Comparison of ENCODE assay signal across 1 cellular context in the genomic region with DNA sequence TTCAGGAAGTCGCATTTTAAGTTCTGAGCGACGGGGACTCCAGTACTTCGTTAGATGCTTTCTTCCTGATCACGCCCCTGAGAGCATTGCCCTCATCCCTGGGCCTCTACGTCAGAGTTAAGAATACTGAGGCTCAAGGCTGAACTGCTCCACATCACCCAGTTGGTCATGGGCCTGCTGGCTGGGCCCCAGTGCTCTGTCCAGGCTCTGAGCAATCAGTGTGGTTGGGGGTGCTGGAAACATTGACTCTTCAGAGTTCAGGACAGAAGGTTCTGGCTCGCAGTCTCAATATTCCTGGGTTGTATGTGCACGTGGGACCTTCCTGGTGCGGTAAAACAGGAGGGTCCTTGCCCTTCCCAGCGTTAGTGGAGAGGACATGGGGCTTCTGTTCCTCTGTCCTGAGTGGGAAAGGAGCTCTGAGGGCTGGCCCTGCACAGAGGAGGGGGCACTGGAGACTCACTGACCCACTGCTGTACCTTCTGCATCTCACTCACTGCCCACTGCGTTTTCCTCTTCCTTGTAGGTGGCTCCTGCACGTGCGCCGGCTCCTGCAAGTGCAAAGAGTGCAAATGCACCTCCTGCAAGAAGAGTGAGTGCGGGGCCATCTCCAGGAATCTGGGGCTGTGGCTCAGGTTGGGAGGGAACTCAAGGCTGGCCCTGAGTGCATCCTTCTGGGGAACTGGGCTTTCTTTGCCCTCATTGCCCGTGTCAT.
A peak's percentile ranks its signal among the peaks of the same experiment; 100 is the strongest.
TF ChIP-seq lines count a peak whose summit lies in the region.

No MANE protein-coding gene starts in this region.

TF ChIP-seq in HepG2, 621 proteins besides CTCF, POLR2A, EP300 and RAD21 (continued from another document and continues in another):
- TF ChIP-seq, protein P1, sequence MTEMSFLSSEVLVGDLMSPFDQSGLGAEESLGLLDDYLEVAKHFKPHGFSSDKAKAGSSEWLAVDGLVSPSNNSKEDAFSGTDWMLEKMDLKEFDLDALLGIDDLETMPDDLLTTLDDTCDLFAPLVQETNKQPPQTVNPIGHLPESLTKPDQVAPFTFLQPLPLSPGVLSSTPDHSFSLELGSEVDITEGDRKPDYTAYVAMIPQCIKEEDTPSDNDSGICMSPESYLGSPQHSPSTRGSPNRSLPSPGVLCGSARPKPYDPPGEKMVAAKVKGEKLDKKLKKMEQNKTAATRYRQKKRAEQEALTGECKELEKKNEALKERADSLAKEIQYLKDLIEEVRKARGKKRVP (CRISPR knock-in tag; IDR thresholded peaks at IDR 0.05), result no peak
- TF ChIP-seq ZNF317 (CRISPR knock-in tag; IDR thresholded peaks at IDR 0.05) (no peak), FOXK1 (CRISPR knock-in tag; IDR thresholded peaks at IDR 0.05; ENCODE audit: borderline replicate concordance, low read depth) (no peak), ZMYM2 (CRISPR knock-in tag; IDR thresholded peaks at IDR 0.05) (no peak), ZNF431 (CRISPR knock-in tag; IDR thresholded peaks at IDR 0.05; ENCODE audit: borderline replicate concordance, low read depth) (no peak), ISX (CRISPR knock-in tag; conservative IDR thresholded peaks at IDR 0.05) (no peak), NFKBIZ (CRISPR knock-in tag; IDR thresholded peaks at IDR 0.05) (0 out of 2 replicates have a peak, but pooled peaks have one; percentile 43), XRCC5 (optimal IDR thresholded peaks at IDR 0.05; ENCODE audit: low read length) (peak; percentile 2), IKZF4 (CRISPR knock-in tag; IDR thresholded peaks at IDR 0.05; ENCODE audit: borderline replicate concordance, low read depth, not compliant biosample characterization) (peak; percentile 43), PHF8 (CRISPR knock-in tag; IDR thresholded peaks at IDR 0.05) (no peak), ATF7-NPFF (CRISPR knock-in tag; IDR thresholded peaks at IDR 0.05; ENCODE audit: low read depth) (no peak), ZFP82 (CRISPR knock-in tag; IDR thresholded peaks at IDR 0.05; ENCODE audit: borderline replicate concordance) (no peak), PLRG1 (conservative IDR thresholded peaks at IDR 0.05) (no peak), MAFG (CRISPR knock-in tag; IDR thresholded peaks at IDR 0.05) (no peak), ZFY (CRISPR knock-in tag; IDR thresholded peaks at IDR 0.05) (no peak), ZNF3 (CRISPR knock-in tag; IDR thresholded peaks at IDR 0.05) (no peak), SOX6 (IDR thresholded peaks at IDR 0.05) (no peak), SOX6 (CRISPR knock-in tag; IDR thresholded peaks at IDR 0.05) (0 out of 2 replicates have a peak, but pooled peaks have one; percentile 6), ZNF343 (CRISPR knock-in tag; IDR thresholded peaks at IDR 0.05) (peak; percentile 13; the same call in 1 of the 2 replicates), ATF7 (IDR thresholded peaks at IDR 0.05) (no peak), ATF7 (CRISPR knock-in tag; IDR thresholded peaks at IDR 0.05) (no peak), MIER3 (CRISPR knock-in tag; IDR thresholded peaks at IDR 0.05; ENCODE audit: borderline replicate concordance) (no peak), KDM2A (CRISPR knock-in tag; IDR thresholded peaks at IDR 0.05; ENCODE audit: borderline replicate concordance, low read depth) (no peak), ZNF382 (CRISPR knock-in tag; IDR thresholded peaks at IDR 0.05; ENCODE audit: borderline replicate concordance) (no peak), SYNCRIP (IDR thresholded peaks at IDR 0.05; ENCODE audit: insufficient read depth, low read depth, low read length) (no peak), HDAC1 (CRISPR knock-in tag; IDR thresholded peaks at IDR 0.05) (no peak), FOSL2 (CRISPR knock-in tag; IDR thresholded peaks at IDR 0.05) (no peak), GFI1 (CRISPR knock-in tag; IDR thresholded peaks at IDR 0.05; ENCODE audit: borderline replicate concordance) (peak; percentile 19; the same call in 1 of the 2 replicates), KAT2B (IDR thresholded peaks at IDR 0.05; ENCODE audit: borderline replicate concordance, low read depth, low read length) (no peak), SIX4 (CRISPR knock-in tag; IDR thresholded peaks at IDR 0.05) (no peak), CREM (IDR thresholded peaks at IDR 0.05) (no peak), CREM (CRISPR knock-in tag; IDR thresholded peaks at IDR 0.05) (no peak), ZNF274 (CRISPR knock-in tag; IDR thresholded peaks at IDR 0.05) (peak; percentile 21; the same call in 1 of the 2 replicates), HMG20B (CRISPR knock-in tag; conservative IDR thresholded peaks at IDR 0.05) (no peak), ZNF574 (CRISPR knock-in tag; IDR thresholded peaks at IDR 0.05) (no peak), ZNF605 (CRISPR knock-in tag; IDR thresholded peaks at IDR 0.05) (no peak), U2AF1 (optimal IDR thresholded peaks at IDR 0.05; ENCODE audit: low read depth, low read length) (no peak), REST (IDR thresholded peaks at IDR 0.05; ENCODE audit: borderline replicate concordance in 1 of 2, low read depth in 1 of 2, low read length in 2 of 2) (no peak), ZNF335 (CRISPR knock-in tag; IDR thresholded peaks at IDR 0.05) (no peak), MAZ (IDR thresholded peaks at IDR 0.05; ENCODE audit: borderline replicate concordance, low read depth, low read length) (no peak), MAZ (CRISPR knock-in tag; IDR thresholded peaks at IDR 0.05; ENCODE audit: low read depth) (no peak), ZSCAN25 (CRISPR knock-in tag; IDR thresholded peaks at IDR 0.05) (0 out of 2 replicates have a peak, but pooled peaks have one; percentile 47), HMGA1 (CRISPR knock-in tag; conservative IDR thresholded peaks at IDR 0.05) (no peak)
- TF ChIP-seq, protein P2, sequence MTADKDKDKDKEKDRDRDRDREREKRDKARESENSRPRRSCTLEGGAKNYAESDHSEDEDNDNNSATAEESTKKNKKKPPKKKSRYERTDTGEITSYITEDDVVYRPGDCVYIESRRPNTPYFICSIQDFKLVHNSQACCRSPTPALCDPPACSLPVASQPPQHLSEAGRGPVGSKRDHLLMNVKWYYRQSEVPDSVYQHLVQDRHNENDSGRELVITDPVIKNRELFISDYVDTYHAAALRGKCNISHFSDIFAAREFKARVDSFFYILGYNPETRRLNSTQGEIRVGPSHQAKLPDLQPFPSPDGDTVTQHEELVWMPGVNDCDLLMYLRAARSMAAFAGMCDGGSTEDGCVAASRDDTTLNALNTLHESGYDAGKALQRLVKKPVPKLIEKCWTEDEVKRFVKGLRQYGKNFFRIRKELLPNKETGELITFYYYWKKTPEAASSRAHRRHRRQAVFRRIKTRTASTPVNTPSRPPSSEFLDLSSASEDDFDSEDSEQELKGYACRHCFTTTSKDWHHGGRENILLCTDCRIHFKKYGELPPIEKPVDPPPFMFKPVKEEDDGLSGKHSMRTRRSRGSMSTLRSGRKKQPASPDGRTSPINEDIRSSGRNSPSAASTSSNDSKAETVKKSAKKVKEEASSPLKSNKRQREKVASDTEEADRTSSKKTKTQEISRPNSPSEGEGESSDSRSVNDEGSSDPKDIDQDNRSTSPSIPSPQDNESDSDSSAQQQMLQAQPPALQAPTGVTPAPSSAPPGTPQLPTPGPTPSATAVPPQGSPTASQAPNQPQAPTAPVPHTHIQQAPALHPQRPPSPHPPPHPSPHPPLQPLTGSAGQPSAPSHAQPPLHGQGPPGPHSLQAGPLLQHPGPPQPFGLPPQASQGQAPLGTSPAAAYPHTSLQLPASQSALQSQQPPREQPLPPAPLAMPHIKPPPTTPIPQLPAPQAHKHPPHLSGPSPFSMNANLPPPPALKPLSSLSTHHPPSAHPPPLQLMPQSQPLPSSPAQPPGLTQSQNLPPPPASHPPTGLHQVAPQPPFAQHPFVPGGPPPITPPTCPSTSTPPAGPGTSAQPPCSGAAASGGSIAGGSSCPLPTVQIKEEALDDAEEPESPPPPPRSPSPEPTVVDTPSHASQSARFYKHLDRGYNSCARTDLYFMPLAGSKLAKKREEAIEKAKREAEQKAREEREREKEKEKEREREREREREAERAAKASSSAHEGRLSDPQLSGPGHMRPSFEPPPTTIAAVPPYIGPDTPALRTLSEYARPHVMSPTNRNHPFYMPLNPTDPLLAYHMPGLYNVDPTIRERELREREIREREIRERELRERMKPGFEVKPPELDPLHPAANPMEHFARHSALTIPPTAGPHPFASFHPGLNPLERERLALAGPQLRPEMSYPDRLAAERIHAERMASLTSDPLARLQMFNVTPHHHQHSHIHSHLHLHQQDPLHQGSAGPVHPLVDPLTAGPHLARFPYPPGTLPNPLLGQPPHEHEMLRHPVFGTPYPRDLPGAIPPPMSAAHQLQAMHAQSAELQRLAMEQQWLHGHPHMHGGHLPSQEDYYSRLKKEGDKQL (CRISPR knock-in tag; IDR thresholded peaks at IDR 0.05; ENCODE audit: low read depth), result no peak
- TF ChIP-seq, protein P3, sequence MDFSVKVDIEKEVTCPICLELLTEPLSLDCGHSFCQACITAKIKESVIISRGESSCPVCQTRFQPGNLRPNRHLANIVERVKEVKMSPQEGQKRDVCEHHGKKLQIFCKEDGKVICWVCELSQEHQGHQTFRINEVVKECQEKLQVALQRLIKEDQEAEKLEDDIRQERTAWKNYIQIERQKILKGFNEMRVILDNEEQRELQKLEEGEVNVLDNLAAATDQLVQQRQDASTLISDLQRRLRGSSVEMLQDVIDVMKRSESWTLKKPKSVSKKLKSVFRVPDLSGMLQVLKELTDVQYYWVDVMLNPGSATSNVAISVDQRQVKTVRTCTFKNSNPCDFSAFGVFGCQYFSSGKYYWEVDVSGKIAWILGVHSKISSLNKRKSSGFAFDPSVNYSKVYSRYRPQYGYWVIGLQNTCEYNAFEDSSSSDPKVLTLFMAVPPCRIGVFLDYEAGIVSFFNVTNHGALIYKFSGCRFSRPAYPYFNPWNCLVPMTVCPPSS (IDR thresholded peaks at IDR 0.05), result no peak
- TF ChIP-seq, protein P4, sequence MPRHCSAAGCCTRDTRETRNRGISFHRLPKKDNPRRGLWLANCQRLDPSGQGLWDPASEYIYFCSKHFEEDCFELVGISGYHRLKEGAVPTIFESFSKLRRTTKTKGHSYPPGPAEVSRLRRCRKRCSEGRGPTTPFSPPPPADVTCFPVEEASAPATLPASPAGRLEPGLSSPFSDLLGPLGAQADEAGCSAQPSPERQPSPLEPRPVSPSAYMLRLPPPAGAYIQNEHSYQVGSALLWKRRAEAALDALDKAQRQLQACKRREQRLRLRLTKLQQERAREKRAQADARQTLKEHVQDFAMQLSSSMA (CRISPR knock-in tag; IDR thresholded peaks at IDR 0.05), result no peak
- TF ChIP-seq, protein P5, sequence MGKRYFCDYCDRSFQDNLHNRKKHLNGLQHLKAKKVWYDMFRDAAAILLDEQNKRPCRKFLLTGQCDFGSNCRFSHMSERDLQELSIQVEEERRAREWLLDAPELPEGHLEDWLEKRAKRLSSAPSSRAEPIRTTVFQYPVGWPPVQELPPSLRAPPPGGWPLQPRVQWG (CRISPR knock-in tag; IDR thresholded peaks at IDR 0.05; ENCODE audit: borderline replicate concordance, low read depth), result no peak
- TF ChIP-seq, protein P6, sequence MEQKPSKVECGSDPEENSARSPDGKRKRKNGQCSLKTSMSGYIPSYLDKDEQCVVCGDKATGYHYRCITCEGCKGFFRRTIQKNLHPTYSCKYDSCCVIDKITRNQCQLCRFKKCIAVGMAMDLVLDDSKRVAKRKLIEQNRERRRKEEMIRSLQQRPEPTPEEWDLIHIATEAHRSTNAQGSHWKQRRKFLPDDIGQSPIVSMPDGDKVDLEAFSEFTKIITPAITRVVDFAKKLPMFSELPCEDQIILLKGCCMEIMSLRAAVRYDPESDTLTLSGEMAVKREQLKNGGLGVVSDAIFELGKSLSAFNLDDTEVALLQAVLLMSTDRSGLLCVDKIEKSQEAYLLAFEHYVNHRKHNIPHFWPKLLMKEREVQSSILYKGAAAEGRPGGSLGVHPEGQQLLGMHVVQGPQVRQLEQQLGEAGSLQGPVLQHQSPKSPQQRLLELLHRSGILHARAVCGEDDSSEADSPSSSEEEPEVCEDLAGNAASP (CRISPR knock-in tag; IDR thresholded peaks at IDR 0.05; ENCODE audit: borderline replicate concordance), result no peak
